Comparison of ENCODE assay signal across 8 cellular contexts in the genomic region with DNA sequence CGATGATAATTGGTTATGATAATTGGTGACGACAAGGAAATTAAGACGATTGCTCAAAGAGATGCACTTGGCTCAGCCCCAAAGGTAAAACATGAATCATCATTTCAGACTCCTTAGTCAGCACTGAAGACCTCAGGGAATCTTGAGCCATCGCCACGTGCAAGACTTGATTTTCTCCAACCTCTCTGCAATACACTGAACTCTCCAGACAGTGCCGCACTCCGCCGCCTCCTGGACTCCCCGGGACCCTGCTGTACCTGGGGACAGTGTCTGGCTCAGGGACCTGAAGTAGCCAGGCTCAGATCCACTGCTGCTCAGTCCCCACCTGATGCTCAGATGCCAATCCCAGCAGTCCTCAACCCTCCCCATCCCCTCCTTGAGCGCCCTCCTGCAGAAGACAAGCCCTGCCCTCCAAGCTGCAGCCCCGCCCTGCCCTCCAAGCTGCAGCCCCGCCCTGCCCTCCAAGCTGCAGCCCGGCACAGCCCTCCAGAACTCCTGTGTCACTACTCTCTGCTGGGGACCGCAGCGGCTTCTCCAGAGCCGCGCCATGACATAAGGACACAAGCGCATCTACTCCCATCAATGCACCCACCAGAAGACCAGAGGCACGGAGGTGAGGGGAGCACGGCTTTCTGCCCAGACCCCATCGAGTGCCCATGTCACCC. TPM values are rescaled to one million over a fixed set of nuclear protein-coding genes. Genes with fewer than 3 reads are reported as not detected.
DNase-seq lines count a peak whose midpoint lies in the region; ATAC-seq and TF ChIP-seq lines count a peak whose summit lies in the region.

No MANE protein-coding gene starts in this region.

- peaks cover 34% of the 10 kb centered on the region for H3K4me1 Mint-ChIP-seq in activated T-helper 2 cell treated with anti-CD3 and anti-CD28 coated beads, Interferon-gamma antibody, Interleukin-2, Interleukin-4, amounts not matched to agents 10 μg/mL and 5 μg/mL and 100 μg/mL, durations not matched to agents 14 hours and 24 hours and 36 hours (ENCODE audit: low read depth)

- H3K27ac ChIP-seq in gastroesophageal sphincter: peak overlapping the region in 3 of 4 donors; percentile 95 to 97 (median 96)

- H3K4me1 ChIP-seq in gastroesophageal sphincter: peaks cover 0 to 42% (median 5%) of the 10 kb centered on the region in 3 donors

- H3K27ac Mint-ChIP-seq in activated T-helper 2 cell treated with anti-CD3 and anti-CD28 coated beads, Interferon-gamma antibody, Interleukin-2, Interleukin-4, amounts not matched to agents 10 μg/mL and 5 μg/mL and 100 μg/mL, durations not matched to agents 14 hours and 24 hours and 36 hours: peak overlapping the region; percentile 91

- POLR2A ChIA-PET in AG04449 (lab: Yijun Ruan, JAX): interaction anchor here (1.1 to 1.2 kb wide), 2 partner anchors 9 to 65 kb away, joined by 3 to 5 read pairs; no protein-coding TSS in a partner anchor

- peaks cover 26% of the 10 kb centered on the region for H3K36me3 Mint-ChIP-seq in activated T-helper 2 cell treated with anti-CD3 and anti-CD28 coated beads, Interferon-gamma antibody, Interleukin-2, Interleukin-4, amounts not matched to agents 10 μg/mL and 5 μg/mL and 100 μg/mL, durations not matched to agents 14 hours and 24 hours and 36 hours (ENCODE audit: low read depth)

- CTCF ChIA-PET in AG04449 (lab: Yijun Ruan, JAX): interaction anchor here (1.4 kb wide), 1 partner anchor 10 kb away, joined by 4 read pairs; no protein-coding TSS in a partner anchor

- 35 to 36% methylated on average over 6 to 9 of the region's 21 CpGs for WGBS in gastroesophageal sphincter (ENCODE audit: low coverage in 1 of 2), 2 donors

- peaks cover 0 to 33% of the 10 kb centered on the region in 2 donors for H3K36me3 ChIP-seq in gastroesophageal sphincter

- H3K9me3 Mint-ChIP-seq in activated T-helper 2 cell treated with anti-CD3 and anti-CD28 coated beads, Interferon-gamma antibody, Interleukin-2, Interleukin-4, amounts not matched to agents 10 μg/mL and 5 μg/mL and 100 μg/mL, durations not matched to agents 14 hours and 24 hours and 36 hours: no peaks in the 10 kb centered on the region

- intact Hi-C loops in activated T-helper 2 cell treated with anti-CD3 and anti-CD28 coated beads, Interferon-gamma antibody, Interleukin-2, Interleukin-4, amounts not matched to agents 10 μg/mL and 5 μg/mL and 100 μg/mL, durations not matched to agents 14 hours and 24 hours and 36 hours (cut with micrococcal nuclease): loop anchor here (2.0 kb wide), 1 partner anchor 411 kb away; a partner anchor contains a TSS

- TF ChIP-seq EP300 in gastroesophageal sphincter (IDR thresholded peaks at IDR 0.05): no peak

- DNase-seq in AG04449 (ENCODE audit: low read depth, low spot score) (peak; percentile 60), NCI-H2171 (lab: John Stamatoyannopoulos, UW) (peak; percentile 77), nucleus accumbens (lab: John Stamatoyannopoulos, UW) (peak in 31 of 56 donors; percentile 38 to 79 (median 60)), SHP77 treated with DMSO at 0.1 percent for 48 hours (lab: John Stamatoyannopoulos, UW) (no peak)
- DNase-seq in activated T-helper 2 cell treated with anti-CD3 and anti-CD28 coated beads, Interferon-gamma antibody, Interleukin-2, Interleukin-4, amounts not matched to agents 10 μg/mL and 5 μg/mL and 100 μg/mL, durations not matched to agents 14 hours and 24 hours and 36 hours (ENCODE audit: low spot score): peak; percentile 28

- H3K27me3 ChIP-seq in gastroesophageal sphincter: no peaks in the 10 kb centered on the region

- peak overlapping the region; percentile 95 for H3K4me3 ChIP-seq in AG04449 (ENCODE audit: low read depth, low read length)
- peak overlapping the region; percentile 14 to 72 for H3K4me3 ChIP-seq in gastroesophageal sphincter

- no peaks in the 10 kb centered on the region for H3K27me3 Mint-ChIP-seq in activated T-helper 2 cell treated with anti-CD3 and anti-CD28 coated beads, Interferon-gamma antibody, Interleukin-2, Interleukin-4, amounts not matched to agents 10 μg/mL and 5 μg/mL and 100 μg/mL, durations not matched to agents 14 hours and 24 hours and 36 hours (ENCODE audit: low read depth)

- H3K9me3 ChIP-seq in gastroesophageal sphincter: no peaks in the 10 kb centered on the region

- peak; percentile 10 for ATAC-seq in GM18508 (IDR thresholded peaks at IDR 0.05; ENCODE audit: insufficient read depth, unreplicated experiment)
- peak; percentile 26 for ATAC-seq in HG02943 (IDR thresholded peaks at IDR 0.05; ENCODE audit: low read depth, unreplicated experiment)
- ATAC-seq in gastroesophageal sphincter: no peak

- H3K4me3 Mint-ChIP-seq in activated T-helper 2 cell treated with anti-CD3 and anti-CD28 coated beads, Interferon-gamma antibody, Interleukin-2, Interleukin-4, amounts not matched to agents 10 μg/mL and 5 μg/mL and 100 μg/mL, durations not matched to agents 14 hours and 24 hours and 36 hours (ENCODE audit: low read depth): peak overlapping the region; percentile 88

- TF ChIP-seq POLR2A in gastroesophageal sphincter (IDR thresholded peaks at IDR 0.05): peak in 1 of 2 donors; percentile 19

- TF ChIP-seq CTCF in AG04449 (IDR thresholded peaks at IDR 0.05; ENCODE audit: insufficient read depth, low read length, missing control alignments) (peak; percentile 51), gastroesophageal sphincter (IDR thresholded peaks at IDR 0.05) (peak in 1 of 4 experiments; percentile 37)

RNA-seq across cellular contexts. Expression of a gene that starts 1.1 kb away (rescaled TPM):
- total RNA-seq in activated T-helper 2 cell treated with anti-CD3 and anti-CD28 coated beads, Interferon-gamma antibody, Interleukin-2, Interleukin-4, amounts not matched to agents 10 μg/mL and 5 μg/mL and 100 μg/mL, durations not matched to agents 14 hours and 24 hours and 36 hours: 24.1 and 26.3 TPM in 2 replicates
- total RNA-seq in gastroesophageal sphincter: 10 to 100 TPM; 10.6 to 32.7 (median 18.8) TPM
